Comparison of ENCODE assay signal across 8 cellular contexts in genomic region chr6:27669278-27669797, GRCh38.
DNase-seq lines count a peak whose midpoint lies in the region; ATAC-seq and TF ChIP-seq lines count a peak whose summit lies in the region.

No MANE protein-coding gene starts in this region.

- DNase-seq in DMS 273 treated with DMSO at 0.1 percent for 48 hours (lab: John Stamatoyannopoulos, UW) (peak; percentile 50), adipocyte (ENCODE audit: low read depth) (peak; percentile 48), mesothelial cell of epicardium (ENCODE audit: low spot score in 2 of 2, unreplicated experiment in 2 of 2) (no peak), NCI-H510A treated with DMSO at 0.1 percent for 48 hours (lab: John Stamatoyannopoulos, UW) (no peak), glomerular visceral epithelial cell (ENCODE audit: extremely low spot score) (no peak)
- no peak for DNase-seq in stimulated activated CD4-positive, alpha-beta T cell treated with anti-CD3 and anti-CD28 coated beads, Interleukin-12 subunit alpha, Interleukin-12 subunit beta, amount 100 ng/mL, for 4 hours

- ATAC-seq in GM19463 (IDR thresholded peaks at IDR 0.05; ENCODE audit: unreplicated experiment): no peak

- H3K4me1 Mint-ChIP-seq in mesothelial cell of epicardium: peaks cover 48% of the 10 kb centered on the region

- H3K4me3 ChIP-seq in adipocyte (ENCODE audit: low read length): peak overlapping the region; percentile 70

- H3K4me3 Mint-ChIP-seq in mesothelial cell of epicardium: peak overlapping the region; percentile 74

- peaks cover 66% of the 10 kb centered on the region for H3K27me3 Mint-ChIP-seq in mesothelial cell of epicardium (ENCODE audit: low read depth)

- peaks cover 14% of the 10 kb centered on the region for H3K27me3 ChIP-seq in adipocyte (replicated peaks; ENCODE audit: control insufficient read depth, insufficient read depth, low read length)

- H3K36me3 ChIP-seq in adipocyte (ENCODE audit: control insufficient read depth, insufficient read depth, low read length, severe bottlenecking): no peaks in the 10 kb centered on the region

- no peak overlapping the region for H3K9ac ChIP-seq in adipocyte (ENCODE audit: low read length)

- no peak for TF ChIP-seq CTCF in mesothelial cell of epicardium (IDR thresholded peaks at IDR 0.05; ENCODE audit: unreplicated experiment)

- H3K9me3 Mint-ChIP-seq in mesothelial cell of epicardium: no peaks in the 10 kb centered on the region

- no peak for TF ChIP-seq EP300 in Ishikawa (IDR thresholded peaks at IDR 0.05; ENCODE audit: borderline replicate concordance)

- peaks cover 28% of the 10 kb centered on the region for H3K4me1 ChIP-seq in adipocyte (ENCODE audit: control insufficient read depth, insufficient read depth, low read length)

- H3K27ac Mint-ChIP-seq in mesothelial cell of epicardium: peak overlapping the region; percentile 78

- TF ChIP-seq RAD21 in Ishikawa (IDR thresholded peaks at IDR 0.05; ENCODE audit: low read depth): no peak

- no peaks in the 10 kb centered on the region for H3K36me3 Mint-ChIP-seq in mesothelial cell of epicardium

- peaks cover 2% of the 10 kb centered on the region for H3K9me3 ChIP-seq in adipocyte (ENCODE audit: control insufficient read depth, low read length)

TF ChIP-seq in Ishikawa, 13 proteins besides CTCF, POLR2A, EP300 and RAD21:
- TF ChIP-seq EGR1 (IDR thresholded peaks at IDR 0.05) (no peak), USF1 (IDR thresholded peaks at IDR 0.05) (peak; percentile 43; the same call in 1 of the 2 replicates)

Comparison
In these comparisons a context has a peak if more than half of its experiments do, and no peak if none do; other contexts are left out.
1. DNase-seq: peak in DMS 273 treated with DMSO at 0.1 percent for 48 hours (single experiment) and adipocyte (single experiment); none in mesothelial cell of epicardium (0 of 2), stimulated activated CD4-positive, alpha-beta T cell treated with anti-CD3 and anti-CD28 coated beads, Interleukin-12 subunit alpha, Interleukin-12 subunit beta, amount 100 ng/mL, for 4 hours (single experiment), NCI-H510A treated with DMSO at 0.1 percent for 48 hours (single experiment) and glomerular visceral epithelial cell (single experiment).